8 cellular contexts compared by ENCODE assay signal in the genomic region with DNA sequence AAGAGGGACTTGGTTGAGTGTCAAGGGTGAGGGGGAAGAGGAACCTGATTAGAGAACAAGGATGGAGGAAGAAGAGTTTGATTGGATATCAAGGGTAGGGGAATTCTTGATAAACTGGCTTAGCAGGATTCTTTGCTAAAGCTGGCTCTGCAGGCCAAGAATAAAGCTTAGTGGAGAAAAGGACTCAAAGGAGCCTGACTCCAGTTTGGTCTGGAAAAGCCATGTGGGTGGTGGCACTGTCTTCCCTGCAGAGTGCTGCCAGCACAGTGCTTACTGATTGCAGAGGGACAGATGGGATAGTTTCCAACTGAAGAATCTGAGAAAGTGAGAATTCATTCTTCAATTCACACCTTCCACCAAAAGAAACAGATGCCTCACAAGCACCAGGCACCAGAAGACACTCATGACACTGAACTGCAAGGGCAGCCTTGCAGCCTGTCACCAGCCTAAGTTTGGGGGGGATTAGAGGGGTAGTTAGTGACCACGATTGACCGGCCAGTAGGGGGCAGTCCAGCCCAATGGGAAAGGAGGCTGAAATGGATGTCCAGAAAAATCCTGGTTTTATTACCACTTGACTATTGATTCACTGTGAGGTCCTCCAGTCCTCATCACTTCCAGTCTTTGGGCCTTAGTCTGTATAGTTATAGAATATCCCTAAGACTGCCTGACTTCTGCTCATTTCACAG.
DNase-seq lines count a peak whose midpoint lies in the region; ATAC-seq, FAIRE-seq and TF ChIP-seq lines count a peak whose summit lies in the region.

No MANE protein-coding gene starts in this region.

- H3K27me3 ChIP-seq in OCI-LY1 (ENCODE audit: insufficient read depth, low read length): no peaks in the 10 kb centered on the region; the same call in 1 of the 2 replicates

- no peaks in the 10 kb centered on the region for H3K36me3 ChIP-seq in OCI-LY1 (ENCODE audit: insufficient read depth, low read length)

- H3K9ac ChIP-seq in OCI-LY1 (ENCODE audit: low read length): no peak overlapping the region

- CTCF ChIA-PET in A549 (lab: Yijun Ruan, JAX): interaction anchor here (0.8 to 1.0 kb wide), 3 partner anchors 12 to 153 kb away, joined by 3 read pairs; no protein-coding TSS in a partner anchor

- no peaks in the 10 kb centered on the region for H3K79me2 ChIP-seq in OCI-LY1 (ENCODE audit: insufficient read depth, low read length)

- TF ChIP-seq EP300 in A549 (IDR thresholded peaks at IDR 0.05): no peak

- no peaks in the 10 kb centered on the region for H3K9me2 ChIP-seq in OCI-LY1 (ENCODE audit: low read depth, low read length)

- DNase-seq in A549 (ENCODE audit: low read depth in 1 of 2, low spot score in 1 of 2): peak; percentile 9 to 13
- DNase-seq in germinal center (ENCODE audit: low spot score): peak; percentile 20
- DNase-seq in middle frontal gyrus (ENCODE audit: extremely low spot score, low spot score): no peak
- no peak for DNase-seq in mesenteric fat pad (ENCODE audit: low spot score)
- no peak for DNase-seq in Kasumi-1 (lab: John Stamatoyannopoulos, UW)

- H3K4me2 ChIP-seq in A549: no peak overlapping the region
- H3K4me2 ChIP-seq in OCI-LY1 (ENCODE audit: low read length): no peak overlapping the region

- TF ChIP-seq POLR2A in A549 (IDR thresholded peaks at IDR 0.05; ENCODE audit: low read length): no peak

- H2AFZ ChIP-seq in OCI-LY1 (ENCODE audit: low read length): no peak overlapping the region

- FAIRE-seq in A549 (lab: Jason Lieb, UNC): no peak

- ATAC-seq in A549: peak in 1 of 2 experiments; percentile 72; a peak in 3 of 6 replicates
- no peak for ATAC-seq in HG03196 (IDR thresholded peaks at IDR 0.05; ENCODE audit: unreplicated experiment)

- no peaks in the 10 kb centered on the region for H4K20me1 ChIP-seq in OCI-LY1 (ENCODE audit: insufficient read depth, low read length)

- H3K4me3 ChIP-seq in A549 (no peak overlapping the region), GM12875 (ENCODE audit: low read depth, low read length) (no peak overlapping the region), OCI-LY1 (ENCODE audit: low read depth, low read length, poor library complexity, severe bottlenecking) (no peak overlapping the region)

- H3K4me1 ChIP-seq in A549: no peaks in the 10 kb centered on the region
- H3K4me1 ChIP-seq in OCI-LY1 (ENCODE audit: insufficient read depth, low read length, severe bottlenecking): no peaks in the 10 kb centered on the region

- no peaks in the 10 kb centered on the region for H3K9me3 ChIP-seq in A549
- no peaks in the 10 kb centered on the region for H3K9me3 ChIP-seq in OCI-LY1 (ENCODE audit: low read length)

- WGBS in A549 (ENCODE audit: missing lambda C conversion rate): 0% methylated on average over 2 of the region's 2 CpGs

- peak; percentile 40 to 67; a peak in 4 of 5 replicates for TF ChIP-seq RAD21 in A549 (conservative IDR thresholded peaks at IDR 0.05 in 1 of 2, IDR thresholded peaks at IDR 0.05 in 1 of 2)

- TF ChIP-seq CTCF in A549 (IDR thresholded peaks at IDR 0.05) (peak; percentile 36), GM12875 (IDR thresholded peaks at IDR 0.05; ENCODE audit: borderline replicate concordance, insufficient read depth, low read depth, low read length) (peak; percentile 70), OCI-LY1 (IDR thresholded peaks at IDR 0.05; ENCODE audit: low read length) (peak; percentile 62)

- POLR2A ChIA-PET in A549 (lab: Yijun Ruan, JAX): no interaction called here

- H3F3A ChIP-seq in OCI-LY1 (ENCODE audit: insufficient read depth, low read length): no peaks in the 10 kb centered on the region

- H3K27ac ChIP-seq in A549: no peak overlapping the region
- no peak overlapping the region for H3K27ac ChIP-seq in OCI-LY1 (ENCODE audit: low read depth, low read length, poor library complexity, severe bottlenecking)

TF ChIP-seq in A549, 52 proteins besides CTCF, POLR2A, EP300 and RAD21:
- no peak for TF ChIP-seq PBX3 (IDR thresholded peaks at IDR 0.05)
- TF ChIP-seq SREBF2 (IDR thresholded peaks at IDR 0.05): no peak
- no peak for TF ChIP-seq MAZ (IDR thresholded peaks at IDR 0.05; ENCODE audit: borderline replicate concordance, low read depth, low read length)
- no peak for TF ChIP-seq HMGXB4 (CRISPR knock-in tag; IDR thresholded peaks at IDR 0.05; ENCODE audit: borderline replicate concordance)
- no peak for TF ChIP-seq HOXB5 (CRISPR knock-in tag; IDR thresholded peaks at IDR 0.05)
- TF ChIP-seq PHF8 (IDR thresholded peaks at IDR 0.05; ENCODE audit: borderline replicate concordance, low read depth): no peak
- no peak for TF ChIP-seq RFX5 (IDR thresholded peaks at IDR 0.05)
- TF ChIP-seq HOXB13 (CRISPR knock-in tag; IDR thresholded peaks at IDR 0.05; ENCODE audit: low read depth): no peak
- TF ChIP-seq ZFP36 (IDR thresholded peaks at IDR 0.05; ENCODE audit: borderline replicate concordance, partially characterized antibody): no peak
- no peak for TF ChIP-seq REST (IDR thresholded peaks at IDR 0.05)
- TF ChIP-seq TFCP2L1 (CRISPR knock-in tag; IDR thresholded peaks at IDR 0.05): no peak
- TF ChIP-seq MAFK (IDR thresholded peaks at IDR 0.05; ENCODE audit: partially characterized antibody): no peak

Comparison
In these comparisons a context has a peak if more than half of its experiments do, and no peak if none do; other contexts are left out.
1. DNase-seq: peak in A549 (2 of 2) and germinal center (single experiment); none in middle frontal gyrus (single experiment), mesenteric fat pad (single experiment) and Kasumi-1 (0 of 2).
2. Peak in every context shown above with its lines, with median percentiles within 50 percentile points of each other: CTCF ChIP-seq.